ENCODE assay signal across 19 cellular contexts in genomic region chr1:68165665-68166064, GRCh38.
"Had no signal": no experiment of that assay in that cellular context is flagged by ENCODE, and none has a peak within 500 bp of the region (broad histone marks: within the 10 kb centered on the region; RNA-seq: fewer than 3 reads in every experiment).

No MANE protein-coding gene starts in this region.

- H3K4me2 ChIP-seq: SK-N-SH had no signal

- H3K9me3 ChIP-seq: SK-N-SH had no signal

- H3K9ac ChIP-seq: SK-N-SH had no signal

- H3K27ac ChIP-seq: RWPE1 had no signal

- ATAC-seq: HepG2, Panc1, PC-3 had no signal

- H3K9me2 ChIP-seq: SK-N-SH had no signal

- DNase-seq: IMR-90, Karpas-422, KG1, MM.1S, NCI-H1092 treated with DMSO at 0.1 percent for 48 hours, NCI-H1417, NCI-H1436 treated with DMSO at 0.1 percent for 48 hours, NCI-H1694, NCI-H187 treated with DMSO at 0.1 percent for 48 hours, NCI-H2029 treated with DMSO at 0.1 percent for 48 hours, NCI-H524, NCI-H69, NCI-H774, PC-3, SHP77, SK-N-SH had no signal
